Comparison of ENCODE assay signal across 21 cellular contexts in genomic region chr1:201252833-201253810, GRCh38. TPM values are rescaled to one million over a fixed set of nuclear protein-coding genes. Genes with fewer than 3 reads are reported as not detected.
A peak's percentile ranks its signal among the peaks of the same experiment; 100 is the strongest.
DNase-seq lines count a peak whose midpoint lies in the region; ATAC-seq and TF ChIP-seq lines count a peak whose summit lies in the region.
"Had no signal": no experiment of that assay in that cellular context is flagged by ENCODE, and none has a peak within 500 bp of the region (broad histone marks: within the 10 kb centered on the region; RNA-seq: fewer than 3 reads in every experiment).

No MANE protein-coding gene starts in this region.

- H3K4me1 Mint-ChIP-seq in Caco-2 (ENCODE audit: low read depth, unreplicated experiment), result no peaks in the 10 kb centered on the region

- no peaks in the 10 kb centered on the region for H3K9me2 ChIP-seq in MM.1S (replicated peaks; ENCODE audit: insufficient read depth, low read length)

- H2BK15ac ChIP-seq in neuronal stem cell (ENCODE audit: low read length), result peak overlapping the region; percentile 73

- no peaks in the 10 kb centered on the region for H3K36me3 ChIP-seq in MM.1S (replicated peaks; ENCODE audit: insufficient read depth, low read length)
- H3K36me3 ChIP-seq in neuronal stem cell (replicated peaks in 1 of 2; ENCODE audit: control insufficient read depth in 2 of 2, insufficient read depth in 2 of 2, low read length in 2 of 2), result no peaks in the 10 kb centered on the region
- H3K36me3 ChIP-seq in Caco-2 (ENCODE audit: control insufficient read depth, insufficient read depth, low read length), result no peaks in the 10 kb centered on the region
- H3K36me3 ChIP-seq: BE2C, left lung, prostate gland, tibial nerve had no signal

- no peak overlapping the region for H3K23ac ChIP-seq in neuronal stem cell (ENCODE audit: low read depth, low read length, poor library complexity)

- H4K20me1 ChIP-seq in MM.1S (ENCODE audit: insufficient read depth, low read length), result no peaks in the 10 kb centered on the region

- H3K18ac ChIP-seq in neuronal stem cell (ENCODE audit: low read length), result peak overlapping the region; percentile 64

- H3K4me3 Mint-ChIP-seq in Caco-2 (ENCODE audit: unreplicated experiment), result no peak overlapping the region

- H3K9ac ChIP-seq in MM.1S (ENCODE audit: low read length), result no peak overlapping the region
- peak overlapping the region; percentile 44 for H3K9ac ChIP-seq in neuronal stem cell (ENCODE audit: low read depth, low read length, poor library complexity)

- H3K14ac ChIP-seq in neuronal stem cell (ENCODE audit: low read length), result peak overlapping the region; percentile 0

- peak overlapping the region; percentile 31 for H2BK120ac ChIP-seq in neuronal stem cell (ENCODE audit: low read depth, low read length)

- H3K9me3 Mint-ChIP-seq in Caco-2 (ENCODE audit: unreplicated experiment), result no peaks in the 10 kb centered on the region

- H3K27me3 ChIP-seq in MM.1S (replicated peaks; ENCODE audit: insufficient read depth, low read length) (peaks cover 7% of the 10 kb centered on the region; the same call in 1 of the 2 replicates), neuronal stem cell (ENCODE audit: control insufficient read depth in 3 of 3, insufficient read depth in 3 of 3, low read depth in 1 of 3, low read length in 3 of 3) (peaks cover 0 to 28% (median 0%) of the 10 kb centered on the region in 3 experiments), Caco-2 (replicated peaks; ENCODE audit: control insufficient read depth, insufficient read depth, low read length) (no peaks in the 10 kb centered on the region; the same call in 1 of the 2 replicates)
- H3K27me3 ChIP-seq: BE2C, left lung, tibial nerve had no signal

- TF ChIP-seq CTCF in MM.1S (IDR thresholded peaks at IDR 0.05; ENCODE audit: low read length) (no peak), Caco-2 (IDR thresholded peaks at IDR 0.05; ENCODE audit: insufficient read depth in 1 of 2, low read depth in 1 of 2, low read length in 1 of 2, severe bottlenecking in 1 of 2, unreplicated experiment in 1 of 2) (no peak)

- no CpG with 5 or more reads among the region's 16 CpGs for WGBS in neuronal stem cell (ENCODE audit: extremely low coverage in 2 of 2, insufficient read length in 2 of 2, insufficient replicate concordance in 1 of 2), 2 donors

- H3K36me3 Mint-ChIP-seq in Caco-2 (ENCODE audit: insufficient read depth, unreplicated experiment), result no peaks in the 10 kb centered on the region

- H3K4me2 ChIP-seq in MM.1S (ENCODE audit: low read depth, low read length) (no peak overlapping the region), neuronal stem cell (ENCODE audit: insufficient read depth, low read length, poor library complexity, severe bottlenecking) (no peak overlapping the region)

- H3K9me3 ChIP-seq in MM.1S (replicated peaks; ENCODE audit: insufficient read depth, low read length) (no peaks in the 10 kb centered on the region), neuronal stem cell (replicated peaks in 1 of 2; ENCODE audit: control insufficient read depth in 2 of 2, insufficient read depth in 1 of 2, low read depth in 1 of 2, low read length in 2 of 2) (no peaks in the 10 kb centered on the region), Caco-2 (no peaks in the 10 kb centered on the region)
- H3K9me3 ChIP-seq: BE2C, left lung, prostate gland, tibial nerve had no signal

- H2AK5ac ChIP-seq in neuronal stem cell (ENCODE audit: low read depth, low read length), result peak overlapping the region; percentile 99

- no peak overlapping the region for H2BK12ac ChIP-seq in neuronal stem cell (ENCODE audit: low read length)

- no peaks in the 10 kb centered on the region for H3F3A ChIP-seq in MM.1S (ENCODE audit: insufficient read depth, low read length)

- no peak overlapping the region for H3K27ac Mint-ChIP-seq in Caco-2 (ENCODE audit: unreplicated experiment)

- intact Hi-C loops in Caco-2 (cut with micrococcal nuclease; ENCODE audit: unreplicated experiment), result no loop called here

- DNase-seq in DMS 273 treated with DMSO at 0.1 percent for 48 hours (lab: John Stamatoyannopoulos, UW), result peak; percentile 83
- peak; percentile 3 for DNase-seq in MM.1S
- peak; percentile 39 for DNase-seq in cerebellar cortex (ENCODE audit: low spot score)
- no peak for DNase-seq in neuronal stem cell (ENCODE audit: low spot score)
- DNase-seq in Caco-2, result no peak
- no peak for DNase-seq in NOMO-1 (lab: John Stamatoyannopoulos, UW; ENCODE audit: unreplicated experiment in 2 of 2)
- DNase-seq: activated CD4-positive, CD25-positive, alpha-beta regulatory T cell treated with anti-CD3 and anti-CD28 coated beads, Interleukin-2, amount 50 U/mL, for 72 hours; activated naive CD4-positive, alpha-beta T cell treated with anti-CD3 and anti-CD28 coated beads, Interleukin-2, amount 50 U/mL, for 16 hours; BE2C; DMS153; foreskin fibroblast; KBM-7; NCI-H1092 treated with DMSO at 0.1 percent for 48 hours; stimulated activated naive CD4-positive, alpha-beta T cell had no signal

- CTCF ChIA-PET in Caco-2 (lab: Charles Lee), result interaction anchor here (1.0 to 2.4 kb wide), 3 partner anchors 94 to 123 kb away, joined by 3 to 25 read pairs (median 5); no protein-coding TSS in a partner anchor

- peaks cover 6% of the 10 kb centered on the region for H3K27me3 Mint-ChIP-seq in Caco-2 (ENCODE audit: insufficient read depth, unreplicated experiment)

- H3K27ac ChIP-seq in MM.1S (ENCODE audit: low read length), result no peak overlapping the region
- no peak overlapping the region for H3K27ac ChIP-seq in neuronal stem cell (replicated peaks; ENCODE audit: low read length)
- H3K27ac ChIP-seq: left lung, prostate gland, tibial nerve had no signal

- H4K8ac ChIP-seq in neuronal stem cell (ENCODE audit: low read depth, low read length), result no peak overlapping the region

- no peaks in the 10 kb centered on the region for H3K79me2 ChIP-seq in MM.1S (ENCODE audit: low read length)

- H2BK5ac ChIP-seq in neuronal stem cell (ENCODE audit: low read length), result peak overlapping the region; percentile 82

- no peak overlapping the region for H4K91ac ChIP-seq in neuronal stem cell (ENCODE audit: low read depth, low read length, poor library complexity)

- no peaks in the 10 kb centered on the region for H3K79me1 ChIP-seq in neuronal stem cell (ENCODE audit: low read depth, low read length)

- no peak overlapping the region for H3K4me3 ChIP-seq in MM.1S (ENCODE audit: low read length)
- H3K4me3 ChIP-seq in neuronal stem cell (ENCODE audit: low read length in 2 of 2), result peak overlapping the region in 1 of 2 donors; percentile 36
- no peak overlapping the region for H3K4me3 ChIP-seq in Caco-2 (ENCODE audit: low read depth, low read length)
- H3K4me3 ChIP-seq: left lung, prostate gland, tibial nerve had no signal

- no peak overlapping the region for H3K4ac ChIP-seq in neuronal stem cell (ENCODE audit: low read length)

- no TSS peak for BruUV-seq in Caco-2 (replicated peaks; lab: Mats Ljungman, UMichigan)

- no peak overlapping the region for H2AFZ ChIP-seq in MM.1S (ENCODE audit: low read length)
- H2AFZ ChIP-seq in neuronal stem cell (ENCODE audit: low read length), result no peak overlapping the region

- no peak for ATAC-seq in GM18868 (IDR thresholded peaks at IDR 0.05; ENCODE audit: unreplicated experiment)
- no peak for ATAC-seq in HG02610 (IDR thresholded peaks at IDR 0.05; ENCODE audit: unreplicated experiment)

- no peaks in the 10 kb centered on the region for H3K4me1 ChIP-seq in MM.1S (ENCODE audit: low read length)
- no peaks in the 10 kb centered on the region for H3K4me1 ChIP-seq in neuronal stem cell (ENCODE audit: control insufficient read depth in 2 of 2, insufficient read depth in 1 of 2, low read depth in 1 of 2, low read length in 2 of 2)
- H3K4me1 ChIP-seq in Caco-2, result no peaks in the 10 kb centered on the region
- H3K4me1 ChIP-seq: BE2C, left lung, prostate gland had no signal

- POLR2A ChIA-PET in Caco-2 (lab: Charles Lee), result no interaction called here

RNA-seq across cellular contexts. Expression of gene PKP1, which starts 30.2 kb away (rescaled TPM):
- polyA plus RNA-seq in neuronal stem cell (2013, experiment 1 of 2), result 0.04 TPM
- 0.03 TPM for polyA plus RNA-seq in neuronal stem cell (2013, experiment 2 of 2)
- total RNA-seq in Caco-2 (2022), result 0.05 TPM in 1 of 2 replicates, not detected in the other
- total RNA-seq: H4, SK-MEL-5 had no signal

Comparison
In these comparisons a context has a peak if more than half of its experiments do, and no peak if none do; other contexts are left out.
1. DNase-seq: peak in DMS 273 treated with DMSO at 0.1 percent for 48 hours (single experiment), MM.1S (single experiment) and cerebellar cortex (single experiment); none in neuronal stem cell (single experiment), Caco-2 (0 of 2) and NOMO-1 (0 of 2).